ENCODE assay signal across 18 cellular contexts in the genomic region with DNA sequence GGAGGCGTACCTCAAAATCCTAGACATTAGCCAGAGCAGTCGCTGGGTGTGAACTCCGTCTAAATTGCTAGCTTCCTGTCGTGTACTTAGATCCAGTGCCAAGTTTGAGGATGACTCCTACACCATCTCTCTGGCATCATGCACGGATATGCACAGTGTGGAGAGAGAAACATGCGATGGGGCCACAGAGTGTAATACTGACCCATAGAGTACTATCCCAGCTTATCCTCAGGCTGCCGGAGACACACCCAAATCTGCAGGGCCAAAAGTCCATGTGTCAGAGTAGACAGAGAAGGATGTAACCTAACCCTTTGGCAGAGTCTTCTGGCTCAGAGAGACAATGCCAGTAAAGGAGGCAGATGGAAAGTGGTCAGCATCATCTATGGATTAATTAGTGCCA.
DNase-seq lines count a peak whose midpoint lies in the region; ATAC-seq and TF ChIP-seq lines count a peak whose summit lies in the region.
"Had no signal": no experiment of that assay in that cellular context is flagged by ENCODE, and none has a peak within 500 bp of the region (broad histone marks: within the 10 kb centered on the region; RNA-seq: fewer than 3 reads in every experiment).

No MANE protein-coding gene starts in this region.

- H3K27me3 Mint-ChIP-seq in nephron progenitor cell (ENCODE audit: low read depth, poor library complexity): peaks cover 8% of the 10 kb centered on the region
- no peaks in the 10 kb centered on the region for H3K27me3 Mint-ChIP-seq in activated CD4-positive, alpha-beta memory T cell treated with anti-CD3 and anti-CD28 coated beads for 36 hours
- H3K27me3 Mint-ChIP-seq: activated naive CD8-positive, alpha-beta T cell treated with anti-CD3 and anti-CD28 coated beads for 36 hours had no signal

- peak; percentile 28 for ATAC-seq in Right ventricle myocardium inferior
- peak; percentile 46 for ATAC-seq in upper lobe of right lung
- ATAC-seq: left lobe of liver had no signal

- CTCF ChIA-PET in activated CD4-positive, alpha-beta memory T cell treated with anti-CD3 and anti-CD28 coated beads for 36 hours (lab: Charles Lee): no interaction called here

- H3K4me3 ChIP-seq in right atrium auricular region (no peak overlapping the region), fibroblast of villous mesenchyme (ENCODE audit: low read depth, low read length) (no peak overlapping the region), upper lobe of right lung (no peak overlapping the region)
- H3K4me3 ChIP-seq: SJSA1, transverse colon had no signal

- H3K27ac ChIP-seq in right atrium auricular region (no peak overlapping the region), upper lobe of right lung (no peak overlapping the region)
- H3K27ac ChIP-seq: neutrophil, SJSA1, transverse colon had no signal

- intact Hi-C loops in Right ventricle myocardium inferior (cut with DNase I): no loop called here
- intact Hi-C loops in upper lobe of right lung (cut with DNase I): no loop called here
- intact Hi-C loops in activated CD4-positive, alpha-beta memory T cell treated with anti-CD3 and anti-CD28 coated beads for 36 hours (cut with micrococcal nuclease): no loop called here

- peaks cover 30% of the 10 kb centered on the region for H3K4me1 Mint-ChIP-seq in nephron progenitor cell
- peaks cover 30% of the 10 kb centered on the region for H3K4me1 Mint-ChIP-seq in activated CD4-positive, alpha-beta memory T cell treated with anti-CD3 and anti-CD28 coated beads for 36 hours (ENCODE audit: low read depth)

- H3K4me3 Mint-ChIP-seq in nephron progenitor cell: no peak overlapping the region
- no peak overlapping the region for H3K4me3 Mint-ChIP-seq in activated CD4-positive, alpha-beta memory T cell treated with anti-CD3 and anti-CD28 coated beads for 36 hours
- H3K4me3 Mint-ChIP-seq: activated naive CD8-positive, alpha-beta T cell treated with anti-CD3 and anti-CD28 coated beads for 36 hours had no signal

- H3K36me3 ChIP-seq in right atrium auricular region (no peaks in the 10 kb centered on the region), upper lobe of right lung (no peaks in the 10 kb centered on the region)
- H3K36me3 ChIP-seq: neutrophil, SJSA1, transverse colon had no signal

- TF ChIP-seq CTCF in right atrium auricular region (IDR thresholded peaks at IDR 0.05): no peak
- no peak for TF ChIP-seq CTCF in fibroblast of villous mesenchyme (IDR thresholded peaks at IDR 0.05; ENCODE audit: insufficient read depth, low read depth, low read length)
- no peak for TF ChIP-seq CTCF in upper lobe of right lung (IDR thresholded peaks at IDR 0.05)
- no peak for TF ChIP-seq CTCF in nephron progenitor cell (IDR thresholded peaks at IDR 0.05)

- POLR2A ChIA-PET in activated CD4-positive, alpha-beta memory T cell treated with anti-CD3 and anti-CD28 coated beads for 36 hours (lab: Charles Lee): interaction anchor here (0.7 kb wide), 1 partner anchor 13 kb away, joined by 3 read pairs; no protein-coding TSS in a partner anchor

- peaks cover 5% of the 10 kb centered on the region for H3K36me3 Mint-ChIP-seq in nephron progenitor cell (ENCODE audit: low read depth)
- H3K36me3 Mint-ChIP-seq in activated CD4-positive, alpha-beta memory T cell treated with anti-CD3 and anti-CD28 coated beads for 36 hours: no peaks in the 10 kb centered on the region

- DNase-seq in Right ventricle myocardium inferior (ENCODE audit: missing footprints): no peak
- DNase-seq in right atrium auricular region (ENCODE audit: low spot score): no peak
- DNase-seq in SW480 (ENCODE audit: low spot score): peak; percentile 90
- DNase-seq in fibroblast of villous mesenchyme (ENCODE audit: low read depth): peak; percentile 23
- no peak for DNase-seq in upper lobe of right lung
- DNase-seq in nephron progenitor cell: no peak
- no peak for DNase-seq in activated T-cell treated with anti-CD3 and anti-CD28 coated beads for 4 hours
- no peak for DNase-seq in activated CD4-positive, alpha-beta memory T cell treated with anti-CD3 and anti-CD28 coated beads for 36 hours
- DNase-seq: ACHN; activated CD8-positive, alpha-beta memory T cell treated with anti-CD3 and anti-CD28 coated beads, Interleukin-2, amount 50 U/mL, for 4 hours; activated naive CD8-positive, alpha-beta T cell treated with anti-CD3 and anti-CD28 coated beads for 36 hours; glutamatergic neuron; MM.1S; NCI-H524; transverse colon had no signal

- H3K27ac Mint-ChIP-seq in nephron progenitor cell: no peak overlapping the region
- no peak overlapping the region for H3K27ac Mint-ChIP-seq in activated CD4-positive, alpha-beta memory T cell treated with anti-CD3 and anti-CD28 coated beads for 36 hours
- H3K27ac Mint-ChIP-seq: activated naive CD8-positive, alpha-beta T cell treated with anti-CD3 and anti-CD28 coated beads for 36 hours had no signal

- no peaks in the 10 kb centered on the region for H3K9me3 ChIP-seq in right atrium auricular region
- no peaks in the 10 kb centered on the region for H3K9me3 ChIP-seq in upper lobe of right lung
- H3K9me3 ChIP-seq: neutrophil, SJSA1, transverse colon had no signal

- no peaks in the 10 kb centered on the region for H3K27me3 ChIP-seq in right atrium auricular region
- no peaks in the 10 kb centered on the region for H3K27me3 ChIP-seq in upper lobe of right lung
- H3K27me3 ChIP-seq: neutrophil, SJSA1, transverse colon had no signal

- H3K9me3 Mint-ChIP-seq in nephron progenitor cell: peaks cover 11% of the 10 kb centered on the region
- H3K9me3 Mint-ChIP-seq in activated CD4-positive, alpha-beta memory T cell treated with anti-CD3 and anti-CD28 coated beads for 36 hours: no peaks in the 10 kb centered on the region

- H3K4me1 ChIP-seq in right atrium auricular region (no peaks in the 10 kb centered on the region), upper lobe of right lung (no peaks in the 10 kb centered on the region)
- H3K4me1 ChIP-seq: transverse colon had no signal

Comparison
In these comparisons a context has a peak if more than half of its experiments do, and no peak if none do; other contexts are left out.
1. DNase-seq: peak in SW480 (single experiment) and fibroblast of villous mesenchyme (single experiment); none in Right ventricle myocardium inferior (single experiment), right atrium auricular region (single experiment), upper lobe of right lung (single experiment), nephron progenitor cell (single experiment), activated T-cell treated with anti-CD3 and anti-CD28 coated beads for 4 hours (single experiment) and activated CD4-positive, alpha-beta memory T cell treated with anti-CD3 and anti-CD28 coated beads for 36 hours (single experiment).